In the genomic region with DNA sequence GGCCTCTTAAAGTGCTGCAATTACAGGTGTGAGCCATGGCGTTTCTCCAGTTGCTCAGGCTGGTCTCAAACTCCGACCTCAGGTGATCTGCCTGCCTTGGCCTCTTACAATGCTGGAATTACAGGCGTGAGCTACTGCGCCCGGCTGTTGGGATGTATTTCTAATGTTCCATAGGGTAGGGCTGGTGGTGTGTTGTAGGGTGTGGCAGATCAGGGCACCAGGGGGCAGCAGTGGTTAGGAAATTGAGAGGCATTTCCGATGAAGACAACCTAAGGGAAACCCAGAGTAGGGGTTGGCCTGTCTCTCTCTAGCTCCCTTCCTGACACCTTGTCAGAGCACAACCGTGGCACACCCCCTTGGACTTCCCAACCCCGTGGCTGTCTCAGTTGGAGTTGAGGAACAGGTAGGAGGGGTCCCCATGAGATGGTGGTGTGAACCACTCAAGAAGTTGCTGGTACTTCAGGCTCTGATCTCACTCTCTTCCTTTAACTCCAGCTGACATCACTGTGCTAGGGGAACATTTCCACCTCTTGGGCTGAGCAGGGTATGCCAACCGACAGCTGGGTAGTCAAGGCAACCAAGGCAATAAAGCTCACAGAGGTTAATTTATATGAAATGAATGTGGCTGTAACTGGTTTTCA, we compare ENCODE assay signal across 9 cellular contexts. TPM values are rescaled to one million over a fixed set of nuclear protein-coding genes. Genes with fewer than 3 reads are reported as not detected.
DNase-seq lines count a peak whose midpoint lies in the region; ATAC-seq and TF ChIP-seq lines count a peak whose summit lies in the region.
"Had no signal": no experiment of that assay in that cellular context is flagged by ENCODE, and none has a peak within 500 bp of the region (broad histone marks: within the 10 kb centered on the region; RNA-seq: fewer than 3 reads in every experiment).

No MANE protein-coding gene starts in this region.

- TF ChIP-seq CTCF in DND-41 (IDR thresholded peaks at IDR 0.05; ENCODE audit: borderline replicate concordance, extremely low read depth, low read length, poor library complexity, severe bottlenecking) (peak; percentile 91), thoracic aorta (IDR thresholded peaks at IDR 0.05) (peak; percentile 43)

- H3K36me3 ChIP-seq in DND-41 (ENCODE audit: insufficient read depth, low read length) (no peaks in the 10 kb centered on the region), thoracic aorta (no peaks in the 10 kb centered on the region)

- no peak overlapping the region for H3K27ac Mint-ChIP-seq in activated T-cell treated with anti-CD3 and anti-CD28 coated beads, Interleukin-2, amount 50 U/mL, for 24 hours
- H3K27ac Mint-ChIP-seq: dendritic cell treated with granulocyte-macrophage colony-stimulating factor and Interleukin-4, amounts not matched to agents 40 ng/mL and 50 ng/mL, for 4 days had no signal

- no peaks in the 10 kb centered on the region for H3K9me3 Mint-ChIP-seq in activated T-cell treated with anti-CD3 and anti-CD28 coated beads, Interleukin-2, amount 50 U/mL, for 24 hours
- H3K9me3 Mint-ChIP-seq: dendritic cell treated with granulocyte-macrophage colony-stimulating factor and Interleukin-4, amounts not matched to agents 40 ng/mL and 50 ng/mL, for 4 days had no signal

- H3K27me3 ChIP-seq in DND-41 (ENCODE audit: insufficient read depth, low read length, poor library complexity) (no peaks in the 10 kb centered on the region), thoracic aorta (replicated peaks; ENCODE audit: insufficient read depth) (no peaks in the 10 kb centered on the region)

- H3K4me1 ChIP-seq in DND-41 (ENCODE audit: insufficient read depth, low read length) (no peaks in the 10 kb centered on the region), thoracic aorta (ENCODE audit: control insufficient read depth in 1 of 2, low read depth in 2 of 2) (no peaks in the 10 kb centered on the region)

- no peaks in the 10 kb centered on the region for H3K36me3 Mint-ChIP-seq in activated T-cell treated with anti-CD3 and anti-CD28 coated beads, Interleukin-2, amount 50 U/mL, for 24 hours (ENCODE audit: low read depth)

- no peaks in the 10 kb centered on the region for H4K20me1 ChIP-seq in DND-41 (ENCODE audit: insufficient read depth, low read length)

- H3K4me1 Mint-ChIP-seq in activated T-cell treated with anti-CD3 and anti-CD28 coated beads, Interleukin-2, amount 50 U/mL, for 24 hours (ENCODE audit: low read depth) = peaks cover 4% of the 10 kb centered on the region

- H3K9me3 ChIP-seq in DND-41 (ENCODE audit: insufficient read depth, low read length, severe bottlenecking) (no peaks in the 10 kb centered on the region), thoracic aorta (no peaks in the 10 kb centered on the region)

- no peak overlapping the region for H3K4me3 Mint-ChIP-seq in activated T-cell treated with anti-CD3 and anti-CD28 coated beads, Interleukin-2, amount 50 U/mL, for 24 hours
- H3K4me3 Mint-ChIP-seq: dendritic cell treated with granulocyte-macrophage colony-stimulating factor and Interleukin-4, amounts not matched to agents 40 ng/mL and 50 ng/mL, for 4 days had no signal

- peaks cover 2% of the 10 kb centered on the region for H3K27me3 Mint-ChIP-seq in activated T-cell treated with anti-CD3 and anti-CD28 coated beads, Interleukin-2, amount 50 U/mL, for 24 hours

- H3K4me2 ChIP-seq in DND-41 (ENCODE audit: insufficient read depth, low read length) = no peak overlapping the region

- H3K4me3 ChIP-seq in DND-41 (ENCODE audit: low read depth in 1 of 2, low read length in 2 of 2) (no peak overlapping the region), thoracic aorta (no peak overlapping the region)

- no peak overlapping the region for H3K27ac ChIP-seq in DND-41 (ENCODE audit: low read length)
- H3K27ac ChIP-seq in thoracic aorta = no peak overlapping the region

- no peak overlapping the region for H3K9ac ChIP-seq in DND-41 (ENCODE audit: low read depth, low read length)

- ATAC-seq in DND-41 (ENCODE audit: insufficient read depth, low read depth) = peak; percentile 99
- no peak for ATAC-seq in thoracic aorta (ENCODE audit: insufficient number of reproducible peaks, low FRiP score, low read depth)
- ATAC-seq in HG02678 (IDR thresholded peaks at IDR 0.05; ENCODE audit: unreplicated experiment) = no peak

- peak overlapping the region; percentile 17; the same call in 1 of the 2 replicates for H2AFZ ChIP-seq in DND-41 (ENCODE audit: low read depth, low read length)

- H3K79me2 ChIP-seq in DND-41 (ENCODE audit: insufficient read depth, low read length) = no peaks in the 10 kb centered on the region

- DNase-seq in DND-41 = peak; percentile 78
- peak; percentile 29 for DNase-seq in KG1 (lab: John Stamatoyannopoulos, UW)
- DNase-seq in OCI-M1 (lab: John Stamatoyannopoulos, UW) = peak; percentile 85
- DNase-seq in activated T-cell treated with anti-CD3 and anti-CD28 coated beads, Interleukin-2, amount 50 U/mL, for 24 hours = peak; percentile 87
- DNase-seq in fibroblast of peridontal ligament (ENCODE audit: extremely low read depth) = peak; percentile 60
- DNase-seq in nucleus accumbens (lab: John Stamatoyannopoulos, UW) = peak in 43 of 56 donors; percentile 1 to 79 (median 38)
- DNase-seq in thoracic aorta (ENCODE audit: low spot score) = no peak

RNA-seq across cellular contexts. Expression of a gene that starts 32.9 kb away (rescaled TPM):
- 100 to 1,000 TPM; 174 to 175 TPM for total RNA-seq in thoracic aorta
